Comparison of ENCODE assay signal across 28 cellular contexts in the genomic region with DNA sequence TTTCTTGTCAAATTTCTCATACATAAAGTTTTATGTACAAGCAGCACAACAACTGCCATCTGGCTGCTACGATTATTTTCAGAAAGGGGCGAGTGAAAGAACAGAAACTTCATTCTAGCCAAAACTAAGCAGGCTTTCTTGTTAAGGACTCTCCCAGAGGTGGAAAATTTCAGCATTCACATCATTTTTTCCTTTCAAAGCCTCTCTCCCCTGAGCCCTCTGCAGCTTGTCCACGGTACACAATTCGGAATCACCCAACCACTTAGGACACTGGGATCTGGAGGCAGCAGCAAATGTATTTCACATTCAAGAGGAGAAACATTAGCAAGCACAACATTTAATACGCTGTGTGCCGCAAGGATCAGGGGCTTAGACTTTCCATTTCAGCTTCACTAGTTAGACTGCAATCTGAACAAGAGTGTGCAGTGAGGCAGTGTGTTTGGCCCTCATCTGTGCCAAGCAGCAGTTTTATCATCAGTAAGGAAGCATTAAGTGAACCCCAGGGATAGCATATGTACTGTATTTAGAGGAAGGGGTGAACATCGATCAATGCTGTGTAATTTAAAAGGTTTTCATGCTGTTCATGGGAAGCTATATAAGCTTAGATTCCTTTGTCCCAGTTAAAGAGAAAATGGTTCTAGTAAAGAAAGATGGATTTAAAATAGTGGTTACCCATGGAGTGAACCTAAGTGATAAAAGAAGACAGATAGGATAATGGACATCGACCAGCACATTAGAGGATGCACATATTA.
"Had no signal": no experiment of that assay in that cellular context is flagged by ENCODE, and none has a peak within 500 bp of the region (broad histone marks: within the 10 kb centered on the region; RNA-seq: fewer than 3 reads in every experiment).

No MANE protein-coding gene starts in this region.

- ATAC-seq: activated CD4-positive, alpha-beta T cell treated with anti-CD3 and anti-CD28 coated beads for 36 hours; activated CD8-positive, alpha-beta T cell treated with anti-CD3 and anti-CD28 coated beads for 36 hours; activated naive CD8-positive, alpha-beta T cell treated with anti-CD3 and anti-CD28 coated beads, Interleukin-2, amount 50 U/mL, for 24 hours; activated T-cell treated with anti-CD3 and anti-CD28 coated beads, Interleukin-2, amount 50 U/mL, for 4 hours; body of pancreas; effector memory CD8-positive, alpha-beta T cell; foreskin keratinocyte; gastrocnemius medialis; T-helper 17 cell had no signal

- H3K36me3 Mint-ChIP-seq: activated naive CD4-positive, alpha-beta T cell treated with anti-CD3 and anti-CD28 coated beads, Interleukin-2, amount 50 U/mL, for 24 hours; activated naive CD8-positive, alpha-beta T cell treated with anti-CD3 and anti-CD28 coated beads for 36 hours had no signal

- H3K4me1 Mint-ChIP-seq: activated CD4-positive, alpha-beta T cell treated with anti-CD3 and anti-CD28 coated beads for 36 hours; activated CD4-positive, alpha-beta T cell treated with anti-CD3 and anti-CD28 coated beads, Interleukin-2, amount 10 ng/mL, durations not matched to agents 24 days and 14 days; activated naive CD4-positive, alpha-beta T cell treated with anti-CD3 and anti-CD28 coated beads, Interleukin-2, amount 50 U/mL, for 24 hours; activated naive CD8-positive, alpha-beta T cell treated with anti-CD3 and anti-CD28 coated beads for 36 hours; activated naive CD8-positive, alpha-beta T cell treated with anti-CD3 and anti-CD28 coated beads, Interleukin-2, amount 50 U/mL, for 24 hours; T-helper 17 cell had no signal

- H3K4me3 Mint-ChIP-seq: activated CD4-positive, alpha-beta T cell treated with anti-CD3 and anti-CD28 coated beads for 36 hours; activated CD4-positive, alpha-beta T cell treated with anti-CD3 and anti-CD28 coated beads, Interleukin-2, amount 10 ng/mL, durations not matched to agents 24 days and 14 days; activated CD8-positive, alpha-beta T cell treated with anti-CD3 and anti-CD28 coated beads for 36 hours; activated naive CD4-positive, alpha-beta T cell treated with anti-CD3 and anti-CD28 coated beads for 36 hours; activated naive CD4-positive, alpha-beta T cell treated with anti-CD3 and anti-CD28 coated beads, Interleukin-2, amount 50 U/mL, for 24 hours; activated naive CD8-positive, alpha-beta T cell treated with anti-CD3 and anti-CD28 coated beads for 36 hours; activated naive CD8-positive, alpha-beta T cell treated with anti-CD3 and anti-CD28 coated beads, Interleukin-2, amount 50 U/mL, for 24 hours; activated T-cell treated with anti-CD3 and anti-CD28 coated beads, Interleukin-2, amount 50 U/mL, for 4 hours; effector memory CD8-positive, alpha-beta T cell; T-helper 17 cell; T-helper 2 cell treated with Interferon-gamma antibody and Interleukin-4, amounts not matched to agents 5 μg/mL and 100 μg/mL, for 36 hours had no signal

- H3K9me3 Mint-ChIP-seq: activated CD4-positive, alpha-beta T cell treated with anti-CD3 and anti-CD28 coated beads, Interleukin-2, amount 10 ng/mL, durations not matched to agents 24 days and 14 days; activated CD8-positive, alpha-beta T cell treated with anti-CD3 and anti-CD28 coated beads for 36 hours; activated naive CD4-positive, alpha-beta T cell treated with anti-CD3 and anti-CD28 coated beads for 36 hours; activated naive CD4-positive, alpha-beta T cell treated with anti-CD3 and anti-CD28 coated beads, Interleukin-2, amount 50 U/mL, for 24 hours; activated naive CD8-positive, alpha-beta T cell treated with anti-CD3 and anti-CD28 coated beads for 36 hours; activated naive CD8-positive, alpha-beta T cell treated with anti-CD3 and anti-CD28 coated beads, Interleukin-2, amount 50 U/mL, for 24 hours; activated T-cell treated with anti-CD3 and anti-CD28 coated beads, Interleukin-2, amount 50 U/mL, for 4 hours; activated T-helper 2 cell treated with anti-CD3 and anti-CD28 coated beads, Interferon-gamma antibody, Interleukin-2, Interleukin-4, amounts not matched to agents 10 μg/mL and 5 μg/mL and 100 μg/mL, durations not matched to agents 14 hours and 24 hours and 36 hours; T-helper 2 cell treated with Interferon-gamma antibody and Interleukin-4, amounts not matched to agents 5 μg/mL and 100 μg/mL, for 36 hours had no signal

- H3K27ac Mint-ChIP-seq: activated CD4-positive, alpha-beta T cell treated with anti-CD3 and anti-CD28 coated beads for 36 hours; activated CD4-positive, alpha-beta T cell treated with anti-CD3 and anti-CD28 coated beads, Interleukin-2, amount 10 ng/mL, durations not matched to agents 24 days and 14 days; activated CD8-positive, alpha-beta T cell treated with anti-CD3 and anti-CD28 coated beads for 36 hours; activated naive CD4-positive, alpha-beta T cell treated with anti-CD3 and anti-CD28 coated beads for 36 hours; activated naive CD4-positive, alpha-beta T cell treated with anti-CD3 and anti-CD28 coated beads, Interleukin-2, amount 50 U/mL, for 24 hours; activated naive CD8-positive, alpha-beta T cell treated with anti-CD3 and anti-CD28 coated beads for 36 hours; activated naive CD8-positive, alpha-beta T cell treated with anti-CD3 and anti-CD28 coated beads, Interleukin-2, amount 50 U/mL, for 24 hours; activated T-helper 2 cell treated with anti-CD3 and anti-CD28 coated beads, Interferon-gamma antibody, Interleukin-2, Interleukin-4, amounts not matched to agents 10 μg/mL and 5 μg/mL and 100 μg/mL, durations not matched to agents 14 hours and 24 hours and 36 hours; effector memory CD8-positive, alpha-beta T cell; T-helper 17 cell; T-helper 2 cell treated with Interferon-gamma antibody and Interleukin-4, amounts not matched to agents 5 μg/mL and 100 μg/mL, for 36 hours had no signal

- H3K27me3 Mint-ChIP-seq: activated CD8-positive, alpha-beta T cell treated with anti-CD3 and anti-CD28 coated beads for 36 hours; activated naive CD8-positive, alpha-beta T cell treated with anti-CD3 and anti-CD28 coated beads for 36 hours; activated naive CD8-positive, alpha-beta T cell treated with anti-CD3 and anti-CD28 coated beads, Interleukin-2, amount 50 U/mL, for 24 hours; effector memory CD8-positive, alpha-beta T cell; T-helper 17 cell had no signal

- DNase-seq: activated CD4-positive, alpha-beta T cell treated with anti-CD3 and anti-CD28 coated beads for 36 hours; activated CD4-positive, alpha-beta T cell treated with anti-CD3 and anti-CD28 coated beads, Interleukin-2, amount 10 ng/mL, durations not matched to agents 24 days and 14 days; activated CD4-positive, CD25-positive, alpha-beta regulatory T cell; activated CD4-positive, CD25-positive, alpha-beta regulatory T cell treated with anti-CD3 and anti-CD28 coated beads, Interleukin-2, amount 50 U/mL, for 72 hours; activated CD8-positive, alpha-beta memory T cell treated with anti-CD3 and anti-CD28 coated beads for 24 hours; activated CD8-positive, alpha-beta T cell treated with anti-CD3 and anti-CD28 coated beads for 36 hours; activated effector memory CD4-positive, alpha-beta T cell treated with anti-CD3 and anti-CD28 coated beads, Interleukin-2, amount 50 U/mL, for 16 hours; activated naive CD4-positive, alpha-beta T cell treated with anti-CD3 and anti-CD28 coated beads for 36 hours; activated naive CD8-positive, alpha-beta T cell treated with anti-CD3 and anti-CD28 coated beads for 36 hours; activated naive CD8-positive, alpha-beta T cell treated with anti-CD3 and anti-CD28 coated beads, Interleukin-2, amount 50 U/mL, for 24 hours; activated T-cell treated with anti-CD3 and anti-CD28 coated beads, Interleukin-2, amount 50 U/mL, for 4 hours; adrenal gland; amygdala; aorta; body of pancreas; cortex of kidney; dermis blood vessel endothelial cell; effector CD4-positive, alpha-beta T cell; effector memory CD8-positive, alpha-beta T cell; erythroblast; foreskin keratinocyte; gastrocnemius medialis; T-helper 1 cell; T-helper 17 cell; T1000 had no signal
